21 cellular contexts compared by ENCODE assay signal in the genomic region with DNA sequence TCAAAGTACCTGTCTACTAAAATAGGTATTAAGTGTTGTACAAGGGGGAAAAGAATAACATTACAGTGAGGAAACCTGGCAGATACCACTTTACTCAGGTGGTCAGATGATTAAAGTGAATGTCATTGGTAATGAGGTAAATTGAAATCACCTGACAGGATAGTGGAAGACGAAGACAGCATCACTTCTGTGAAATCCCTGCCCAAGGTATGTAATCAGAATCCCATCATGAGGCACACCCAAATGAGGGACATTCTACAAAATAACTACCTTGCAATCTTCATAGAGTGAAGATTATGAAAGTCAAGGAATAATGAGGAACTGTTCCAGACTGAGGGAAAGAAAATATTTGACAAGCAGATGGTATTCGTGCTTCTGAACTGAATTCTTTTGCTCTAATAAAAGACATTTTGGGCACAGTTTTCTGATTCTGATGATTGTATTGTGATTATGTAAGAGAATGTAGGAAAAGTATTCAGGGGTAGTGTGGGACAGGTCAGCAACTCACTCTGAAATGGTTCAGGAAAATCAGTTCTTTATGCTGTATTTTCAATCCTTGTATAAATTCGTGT. TPM values are rescaled to one million over a fixed set of nuclear protein-coding genes. Genes with fewer than 3 reads are reported as not detected.
A peak's percentile ranks its signal among the peaks of the same experiment; 100 is the strongest.
DNase-seq lines count a peak whose midpoint lies in the region; ATAC-seq and TF ChIP-seq lines count a peak whose summit lies in the region.
"Had no signal": no experiment of that assay in that cellular context is flagged by ENCODE, and none has a peak within 500 bp of the region (broad histone marks: within the 10 kb centered on the region; RNA-seq: fewer than 3 reads in every experiment).

No MANE protein-coding gene starts in this region.

- WGBS in body of pancreas, 2 donors, result 66 to 80% methylated on average over 3 of the region's 3 CpGs

- TF ChIP-seq POLR2A in body of pancreas (IDR thresholded peaks at IDR 0.05), result no peak

- H3K9me3 ChIP-seq in RWPE2 (ENCODE audit: severe bottlenecking) (no peaks in the 10 kb centered on the region), body of pancreas (no peaks in the 10 kb centered on the region)
- H3K9me3 ChIP-seq: pancreas, tibial nerve had no signal

- H3K4me1 ChIP-seq in RWPE2 (ENCODE audit: insufficient read depth, poor library complexity, severe bottlenecking) (peaks cover 25% of the 10 kb centered on the region), body of pancreas (no peaks in the 10 kb centered on the region)

- H3K4me3 ChIP-seq in RWPE2 (ENCODE audit: severe bottlenecking) (no peak overlapping the region), dorsolateral prefrontal cortex (no peak overlapping the region), body of pancreas (no peak overlapping the region)
- H3K4me3 ChIP-seq: lung, pancreas, tibial nerve had no signal

- intact Hi-C loops in dorsolateral prefrontal cortex (cut with DNase I), result no loop called here
- intact Hi-C loops in body of pancreas (cut with DNase I), result no loop called here

- H3K36me3 ChIP-seq in RWPE2 (ENCODE audit: low read depth), result peaks cover 67% of the 10 kb centered on the region
- H3K36me3 ChIP-seq in body of pancreas (replicated peaks in 1 of 2; ENCODE audit: insufficient read depth in 1 of 2, low read depth in 2 of 2), result peaks cover 0 to under 1% of the 10 kb centered on the region in 2 donors

- TF ChIP-seq CTCF in RWPE2 (IDR thresholded peaks at IDR 0.05; ENCODE audit: poor library complexity, severe bottlenecking) (no peak), dorsolateral prefrontal cortex (IDR thresholded peaks at IDR 0.05 in 54 of 56, conservative IDR thresholded peaks at IDR 0.05 in 2 of 56; ENCODE audit: low read depth in 1 of 56, partially characterized antibody in 56 of 56) (no peak), omental fat pad (IDR thresholded peaks at IDR 0.05) (no peak), body of pancreas (IDR thresholded peaks at IDR 0.05) (no peak)

- H3K27ac ChIP-seq in RWPE2 (ENCODE audit: poor library complexity, severe bottlenecking), result peak overlapping the region; percentile 86
- peak overlapping the region in 50 of 59 donors; percentile 2 to 84 (median 64) for H3K27ac ChIP-seq in dorsolateral prefrontal cortex
- no peak overlapping the region for H3K27ac ChIP-seq in body of pancreas
- H3K27ac ChIP-seq: C4-2B, pancreas, WERI-Rb-1 had no signal

- no peaks in the 10 kb centered on the region for H3K27me3 ChIP-seq in RWPE2 (ENCODE audit: insufficient read depth, poor library complexity, severe bottlenecking)
- H3K27me3 ChIP-seq in dorsolateral prefrontal cortex, result no peaks in the 10 kb centered on the region
- no peaks in the 10 kb centered on the region for H3K27me3 ChIP-seq in body of pancreas
- H3K27me3 ChIP-seq: pancreas, tibial nerve had no signal

- peak; percentile 69; the same call in 2 of the 3 replicates for ATAC-seq in RWPE2 (ENCODE audit: low read depth)
- peak; percentile 62 for ATAC-seq in omental fat pad (ENCODE audit: low FRiP score)
- ATAC-seq in body of pancreas, result no peak
- ATAC-seq in GM19467 (IDR thresholded peaks at IDR 0.05; ENCODE audit: unreplicated experiment), result no peak
- ATAC-seq: pancreas had no signal

- DNase-seq in CD1c-positive myeloid dendritic cell (ENCODE audit: extremely low spot score) (peak; percentile 11), RWPE2 (ENCODE audit: low spot score) (no peak), dorsolateral prefrontal cortex (no peak), omental fat pad (ENCODE audit: low spot score) (no peak), body of pancreas (no peak), midbrain (lab: John Stamatoyannopoulos, UW) (no peak), NCI-H2029 (lab: John Stamatoyannopoulos, UW) (no peak)
- DNase-seq: activated CD8-positive, alpha-beta memory T cell treated with anti-CD3 and anti-CD28 coated beads, Interleukin-2, amount 50 U/mL, for 4 hours; amniotic stem cell; GDM1; IMR-90; NCI-H1092 treated with DMSO at 0.1 percent for 48 hours; OCI-M1; pancreas; SW 1271; WERI-Rb-1 had no signal

RNA-seq across cellular contexts. Expression of a gene that starts 33.3 kb away (rescaled TPM):
- total RNA-seq in dorsolateral prefrontal cortex (1 to 10 TPM in 1 of 120 experiments, under 1 TPM in 8, not detected in 111; 0.63 to 2.1 (median 0.83) TPM), omental fat pad (not detected), body of pancreas (not detected)
- total RNA-seq: dermis microvascular lymphatic vessel endothelial cell, IMR-90, lung, pancreas, tibial nerve had no signal

RNA-seq across cellular contexts. Expression of a gene that starts 40.2 kb away (rescaled TPM):
- 100 to 1,000 TPM; 154 to 492 (median 263) TPM for total RNA-seq in dorsolateral prefrontal cortex
- total RNA-seq in omental fat pad, result 100 to 1,000 TPM in 3 of 4 donors, 10 to 100 TPM in 1; 92.8 to 402 (median 260) TPM
- 10 to 100 TPM; 29.3 to 36.6 TPM for total RNA-seq in body of pancreas

RNA-seq across cellular contexts. Expression of a gene that starts 46.6 kb away (rescaled TPM):
- 100 to 1,000 TPM in 89 of 120 experiments, 10 to 100 TPM in 31; 60.2 to 156 (median 112) TPM for total RNA-seq in dorsolateral prefrontal cortex
- total RNA-seq in omental fat pad, result 10 to 100 TPM; 22.9 to 30.8 (median 26.8) TPM
- total RNA-seq in body of pancreas, result 10 to 100 TPM; 14.2 to 26.5 TPM

Comparison
In these comparisons a context has a peak if more than half of its experiments do, and no peak if none do; other contexts are left out.
1. ATAC-seq: peak in RWPE2 (single experiment) and omental fat pad (single experiment); none in body of pancreas (single experiment) and GM19467 (single experiment).
2. H3K27ac ChIP-seq: peak in RWPE2 (single experiment) and dorsolateral prefrontal cortex (50 of 59); none in body of pancreas (0 of 4).